In the genomic region with DNA sequence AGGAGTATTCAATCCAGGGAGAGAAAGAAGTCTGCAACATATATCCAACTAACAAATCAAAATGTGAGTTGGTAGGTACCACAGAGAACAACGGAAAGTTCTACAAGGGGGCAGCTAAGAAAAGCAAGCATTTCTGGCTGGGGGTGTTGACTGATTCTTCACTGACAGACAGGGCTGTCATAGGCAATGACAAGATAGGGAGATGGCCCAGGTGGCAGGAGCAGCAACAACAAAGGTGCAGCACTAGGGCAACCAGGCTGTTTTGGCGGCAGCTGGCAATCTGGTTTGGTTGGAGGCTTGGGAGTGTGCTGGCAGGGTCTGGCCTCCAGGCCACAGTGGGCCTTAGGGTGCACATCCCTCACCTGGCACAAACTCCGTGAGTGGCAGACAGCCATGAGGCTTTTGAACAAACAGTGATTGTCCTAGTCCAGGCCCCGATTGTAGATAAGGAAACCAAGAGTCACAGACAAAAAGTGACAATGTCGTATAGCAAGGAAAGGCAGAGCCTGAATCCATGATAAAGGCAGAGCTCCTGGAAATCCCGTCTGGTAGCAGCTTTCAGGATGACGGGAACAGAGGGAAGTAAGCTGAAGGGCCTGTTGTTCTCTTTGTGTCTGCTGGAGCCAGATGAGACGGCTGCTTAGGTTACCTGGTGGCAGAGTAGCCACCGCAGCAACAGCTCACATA, we compare ENCODE assay signal across 1 cellular context.
TF ChIP-seq lines count a peak whose summit lies in the region.

No MANE protein-coding gene starts in this region.

TF ChIP-seq in GM23338, 12 proteins besides CTCF, POLR2A, EP300 and RAD21:
- TF ChIP-seq REST (IDR thresholded peaks at IDR 0.05; ENCODE audit: unreplicated experiment), result no peak
- TF ChIP-seq, protein P1, sequence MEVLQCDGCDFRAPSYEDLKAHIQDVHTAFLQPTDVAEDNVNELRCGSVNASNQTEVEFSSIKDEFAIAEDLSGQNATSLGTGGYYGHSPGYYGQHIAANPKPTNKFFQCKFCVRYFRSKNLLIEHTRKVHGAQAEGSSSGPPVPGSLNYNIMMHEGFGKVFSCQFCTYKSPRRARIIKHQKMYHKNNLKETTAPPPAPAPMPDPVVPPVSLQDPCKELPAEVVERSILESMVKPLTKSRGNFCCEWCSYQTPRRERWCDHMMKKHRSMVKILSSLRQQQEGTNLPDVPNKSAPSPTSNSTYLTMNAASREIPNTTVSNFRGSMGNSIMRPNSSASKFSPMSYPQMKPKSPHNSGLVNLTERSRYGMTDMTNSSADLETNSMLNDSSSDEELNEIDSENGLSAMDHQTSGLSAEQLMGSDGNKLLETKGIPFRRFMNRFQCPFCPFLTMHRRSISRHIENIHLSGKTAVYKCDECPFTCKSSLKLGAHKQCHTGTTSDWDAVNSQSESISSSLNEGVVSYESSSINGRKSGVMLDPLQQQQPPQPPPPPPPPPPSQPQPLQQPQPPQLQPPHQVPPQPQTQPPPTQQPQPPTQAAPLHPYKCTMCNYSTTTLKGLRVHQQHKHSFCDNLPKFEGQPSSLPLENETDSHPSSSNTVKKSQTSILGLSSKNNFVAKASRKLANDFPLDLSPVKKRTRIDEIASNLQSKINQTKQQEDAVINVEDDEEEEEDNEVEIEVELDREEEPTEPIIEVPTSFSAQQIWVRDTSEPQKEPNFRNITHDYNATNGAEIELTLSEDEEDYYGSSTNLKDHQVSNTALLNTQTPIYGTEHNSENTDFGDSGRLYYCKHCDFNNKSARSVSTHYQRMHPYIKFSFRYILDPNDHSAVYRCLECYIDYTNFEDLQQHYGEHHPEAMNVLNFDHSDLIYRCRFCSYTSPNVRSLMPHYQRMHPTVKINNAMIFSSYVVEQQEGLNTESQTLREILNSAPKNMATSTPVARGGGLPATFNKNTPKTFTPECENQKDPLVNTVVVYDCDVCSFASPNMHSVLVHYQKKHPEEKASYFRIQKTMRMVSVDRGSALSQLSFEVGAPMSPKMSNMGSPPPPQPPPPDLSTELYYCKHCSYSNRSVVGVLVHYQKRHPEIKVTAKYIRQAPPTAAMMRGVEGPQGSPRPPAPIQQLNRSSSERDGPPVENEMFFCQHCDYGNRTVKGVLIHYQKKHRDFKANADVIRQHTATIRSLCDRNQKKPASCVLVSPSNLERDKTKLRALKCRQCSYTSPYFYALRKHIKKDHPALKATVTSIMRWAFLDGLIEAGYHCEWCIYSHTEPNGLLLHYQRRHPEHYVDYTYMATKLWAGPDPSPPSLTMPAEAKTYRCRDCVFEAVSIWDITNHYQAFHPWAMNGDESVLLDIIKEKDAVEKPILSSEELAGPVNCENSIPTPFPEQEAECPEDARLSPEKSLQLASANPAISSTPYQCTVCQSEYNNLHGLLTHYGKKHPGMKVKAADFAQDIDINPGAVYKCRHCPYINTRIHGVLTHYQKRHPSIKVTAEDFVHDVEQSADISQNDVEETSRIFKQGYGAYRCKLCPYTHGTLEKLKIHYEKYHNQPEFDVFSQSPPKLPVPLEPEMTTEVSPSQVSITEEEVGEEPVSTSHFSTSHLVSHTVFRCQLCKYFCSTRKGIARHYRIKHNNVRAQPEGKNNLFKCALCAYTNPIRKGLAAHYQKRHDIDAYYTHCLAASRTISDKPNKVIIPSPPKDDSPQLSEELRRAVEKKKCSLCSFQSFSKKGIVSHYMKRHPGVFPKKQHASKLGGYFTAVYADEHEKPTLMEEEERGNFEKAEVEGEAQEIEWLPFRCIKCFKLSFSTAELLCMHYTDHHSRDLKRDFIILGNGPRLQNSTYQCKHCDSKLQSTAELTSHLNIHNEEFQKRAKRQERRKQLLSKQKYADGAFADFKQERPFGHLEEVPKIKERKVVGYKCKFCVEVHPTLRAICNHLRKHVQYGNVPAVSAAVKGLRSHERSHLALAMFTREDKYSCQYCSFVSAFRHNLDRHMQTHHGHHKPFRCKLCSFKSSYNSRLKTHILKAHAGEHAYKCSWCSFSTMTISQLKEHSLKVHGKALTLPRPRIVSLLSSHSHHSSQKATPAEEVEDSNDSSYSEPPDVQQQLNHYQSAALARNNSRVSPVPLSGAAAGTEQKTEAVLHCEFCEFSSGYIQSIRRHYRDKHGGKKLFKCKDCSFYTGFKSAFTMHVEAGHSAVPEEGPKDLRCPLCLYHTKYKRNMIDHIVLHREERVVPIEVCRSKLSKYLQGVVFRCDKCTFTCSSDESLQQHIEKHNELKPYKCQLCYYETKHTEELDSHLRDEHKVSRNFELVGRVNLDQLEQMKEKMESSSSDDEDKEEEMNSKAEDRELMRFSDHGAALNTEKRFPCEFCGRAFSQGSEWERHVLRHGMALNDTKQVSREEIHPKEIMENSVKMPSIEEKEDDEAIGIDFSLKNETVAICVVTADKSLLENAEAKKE (CRISPR knock-in tag; IDR thresholded peaks at IDR 0.05), result no peak
- TF ChIP-seq STAT1 (IDR thresholded peaks at IDR 0.05; ENCODE audit: unreplicated experiment), result no peak
- no peak for TF ChIP-seq CREB1 (CRISPR knock-in tag; IDR thresholded peaks at IDR 0.05; ENCODE audit: low read depth)
- no peak for TF ChIP-seq EZH2phosphoT487 (IDR thresholded peaks at IDR 0.05; ENCODE audit: unreplicated experiment)
- no peak for TF ChIP-seq EZH2 (IDR thresholded peaks at IDR 0.05; ENCODE audit: low read depth, unreplicated experiment)
- no peak for TF ChIP-seq ETS1 (IDR thresholded peaks at IDR 0.05)
- no peak for TF ChIP-seq POLR2AphosphoS5 (IDR thresholded peaks at IDR 0.05; ENCODE audit: low read depth)
TF ChIP-seq in GM23338: peak in this region for 0.
